In genomic region chr1:181033799-181034391, GRCh38 we compare ENCODE assay signal across 8 cellular contexts. TPM values are rescaled to one million over a fixed set of nuclear protein-coding genes. Genes with fewer than 3 reads are reported as not detected.
DNase-seq lines count a peak whose midpoint lies in the region; ATAC-seq and TF ChIP-seq lines count a peak whose summit lies in the region.

Gene MR1 (plus strand): TSS chr1:181033983. CDS start chr1:181034008, 25 bp downstream.

- H3K9ac ChIP-seq in BLaER1 treated with 17β-estradiol and CSF1 and Interleukin-3, amounts not matched to agents 10 nM and 100 nM, result peak within 1 kb of the TSS; percentile 73 to 87 (median 79)

- H3K27ac ChIP-seq in BLaER1 treated with 17β-estradiol and CSF1 and Interleukin-3, amounts not matched to agents 10 nM and 100 nM, result peak within 1 kb of the TSS; percentile 78 to 97 (median 80)
- peak within 1 kb of the TSS; percentile 66 for H3K27ac ChIP-seq in VCaP
- H3K27ac ChIP-seq in epithelial cell of prostate, result peak within 1 kb of the TSS; percentile 93

- no peaks in the 10 kb centered on the region for H3K9me3 ChIP-seq in BLaER1 treated with 17β-estradiol and CSF1 and Interleukin-3, amounts not matched to agents 10 nM and 100 nM (replicated peaks in 1 of 11)

- H3K36me3 ChIP-seq in BLaER1 treated with 17β-estradiol and CSF1 and Interleukin-3, amounts not matched to agents 10 nM and 100 nM, result peaks cover 0 to 13% (median 4%) of the 10 kb centered on the region in 11 experiments; a peak in 14 of 22 replicates

- H3K4me1 ChIP-seq in BLaER1 treated with 17β-estradiol and CSF1 and Interleukin-3, amounts not matched to agents 10 nM and 100 nM, result peaks cover 40 to 66% (median 45%) of the 10 kb centered on the region in 10 experiments

- no peaks in the 10 kb centered on the region for H4K20me1 ChIP-seq in BLaER1 treated with 17β-estradiol and CSF1 and Interleukin-3, amounts not matched to agents 10 nM and 100 nM

- DNase-seq in NCI-H2081 (lab: John Stamatoyannopoulos, UW) (peak; percentile 71 to 81), epithelial cell of prostate (ENCODE audit: low read depth, low spot score) (no peak), myocyte (ENCODE audit: low read depth) (peak; percentile 90), COR-L47 (lab: John Stamatoyannopoulos, UW) (no peak)

- H3K4me2 ChIP-seq in BLaER1 treated with 17β-estradiol and CSF1 and Interleukin-3, amounts not matched to agents 10 nM and 100 nM, result peak within 1 kb of the TSS; percentile 80 to 100 (median 91)

- H3K27me3 ChIP-seq in BLaER1 treated with 17β-estradiol and CSF1 and Interleukin-3, amounts not matched to agents 10 nM and 100 nM, result no peaks in the 10 kb centered on the region

- peak; percentile 90 for ATAC-seq in GM18508 (IDR thresholded peaks at IDR 0.05; ENCODE audit: insufficient read depth, unreplicated experiment)
- peak; percentile 90 for ATAC-seq in HG02870 (IDR thresholded peaks at IDR 0.05; ENCODE audit: unreplicated experiment)

- H3K4me3 ChIP-seq in BLaER1 treated with 17β-estradiol and CSF1 and Interleukin-3, amounts not matched to agents 10 nM and 100 nM, result peak within 1 kb of the TSS; percentile 59 to 70 (median 67)

- no peak for TF ChIP-seq CTCF in VCaP (conservative IDR thresholded peaks at IDR 0.05)

RNA-seq across cellular contexts. Expression of gene MR1, which starts in this region (rescaled TPM):
- 10.4 and 11.8 TPM in 2 replicates for total RNA-seq in myocyte
- 24.8 TPM for polyA plus RNA-seq in myocyte (2012)

Comparison
In these comparisons a context has a peak if more than half of its experiments do, and no peak if none do; other contexts are left out.
1. DNase-seq: peak in NCI-H2081 (2 of 2) and myocyte (single experiment); none in epithelial cell of prostate (single experiment) and COR-L47 (single experiment).
2. Peak in every context shown above with its lines, with median percentiles within 50 percentile points of each other: H3K27ac ChIP-seq.